Comparison of ENCODE assay signal across 19 cellular contexts in genomic region chr12:116024769-116025168, GRCh38.
A peak's percentile ranks its signal among the peaks of the same experiment; 100 is the strongest.
DNase-seq lines count a peak whose midpoint lies in the region; ATAC-seq and TF ChIP-seq lines count a peak whose summit lies in the region.
"Had no signal": no experiment of that assay in that cellular context is flagged by ENCODE, and none has a peak within 500 bp of the region (broad histone marks: within the 10 kb centered on the region; RNA-seq: fewer than 3 reads in every experiment).

No MANE protein-coding gene starts in this region.

- H3K4me1 Mint-ChIP-seq in activated CD8-positive, alpha-beta T cell treated with anti-CD3 and anti-CD28 coated beads for 36 hours (ENCODE audit: low read depth), result peaks cover 35% of the 10 kb centered on the region
- H3K4me1 Mint-ChIP-seq in activated CD8-positive, alpha-beta T cell treated with anti-CD3 and anti-CD28 coated beads, Interleukin-2, amount 10 ng/mL, durations not matched to agents 7 days and 5 days (ENCODE audit: low read depth), result peaks cover 8% of the 10 kb centered on the region
- H3K4me1 Mint-ChIP-seq in T-helper 17 cell, result peaks cover 31% of the 10 kb centered on the region
- peaks cover 25% of the 10 kb centered on the region for H3K4me1 Mint-ChIP-seq in memory B cell

- TF ChIP-seq CTCF in activated CD8-positive, alpha-beta T cell treated with anti-CD3 and anti-CD28 coated beads for 36 hours (IDR thresholded peaks at IDR 0.05), result no peak
- TF ChIP-seq CTCF in heart left ventricle (IDR thresholded peaks at IDR 0.05) (no peak), lower leg skin (IDR thresholded peaks at IDR 0.05) (no peak)

- peaks cover 0 to 31% (median 18%) of the 10 kb centered on the region in 12 donors for H3K4me1 ChIP-seq in heart left ventricle
- H3K4me1 ChIP-seq: Caco-2 had no signal

- ATAC-seq in activated CD8-positive, alpha-beta T cell treated with anti-CD3 and anti-CD28 coated beads for 36 hours, result no peak
- no peak for ATAC-seq in activated CD8-positive, alpha-beta T cell treated with anti-CD3 and anti-CD28 coated beads, Interleukin-2, amount 10 ng/mL, durations not matched to agents 7 days and 5 days
- ATAC-seq in Right ventricle myocardium superior (ENCODE audit: poor library complexity), result peak; percentile 65
- no peak for ATAC-seq in heart left ventricle
- no peak for ATAC-seq in T-helper 17 cell
- ATAC-seq in memory B cell (ENCODE audit: low read depth), result no peak
- ATAC-seq: A549; CD8-positive, alpha-beta T cell had no signal

- H3K27ac ChIP-seq in heart left ventricle, result no peak overlapping the region
- H3K27ac ChIP-seq: 22Rv1; A549; BLaER1 treated with 17β-estradiol and CSF1 and Interleukin-3, amounts not matched to agents 10 nM and 100 nM; C4-2B had no signal

- H3K9me3 ChIP-seq in heart left ventricle (no peaks in the 10 kb centered on the region), T-helper 17 cell (ENCODE audit: control insufficient read depth, low read length, poor library complexity, severe bottlenecking) (no peaks in the 10 kb centered on the region)
- H3K9me3 ChIP-seq: A549; BLaER1 treated with 17β-estradiol and CSF1 and Interleukin-3, amounts not matched to agents 10 nM and 100 nM; Caco-2 had no signal

- CTCF ChIA-PET in activated CD8-positive, alpha-beta T cell treated with anti-CD3 and anti-CD28 coated beads for 36 hours (lab: Charles Lee), result no interaction called here
- CTCF ChIA-PET in activated CD8-positive, alpha-beta T cell treated with anti-CD3 and anti-CD28 coated beads, Interleukin-2, amount 10 ng/mL, durations not matched to agents 7 days and 5 days (lab: Charles Lee), result no interaction called here

- H3K27me3 Mint-ChIP-seq in activated CD8-positive, alpha-beta T cell treated with anti-CD3 and anti-CD28 coated beads for 36 hours, result no peaks in the 10 kb centered on the region
- H3K27me3 Mint-ChIP-seq in activated CD8-positive, alpha-beta T cell treated with anti-CD3 and anti-CD28 coated beads, Interleukin-2, amount 10 ng/mL, durations not matched to agents 7 days and 5 days (ENCODE audit: low read depth), result no peaks in the 10 kb centered on the region
- H3K27me3 Mint-ChIP-seq in T-helper 17 cell (no peaks in the 10 kb centered on the region), memory B cell (no peaks in the 10 kb centered on the region)
- H3K27me3 Mint-ChIP-seq: B cell; CD4-positive, alpha-beta T cell had no signal

- TF ChIP-seq POLR2A in heart left ventricle (IDR thresholded peaks at IDR 0.05), result no peak
- TF ChIP-seq POLR2A in lower leg skin (IDR thresholded peaks at IDR 0.05), result no peak

- H3K27me3 ChIP-seq in heart left ventricle, result no peaks in the 10 kb centered on the region
- H3K27me3 ChIP-seq: BLaER1 treated with 17β-estradiol and CSF1 and Interleukin-3, amounts not matched to agents 10 nM and 100 nM had no signal

- peaks cover 1% of the 10 kb centered on the region for H3K36me3 Mint-ChIP-seq in activated CD8-positive, alpha-beta T cell treated with anti-CD3 and anti-CD28 coated beads for 36 hours (ENCODE audit: low read depth)
- no peaks in the 10 kb centered on the region for H3K36me3 Mint-ChIP-seq in activated CD8-positive, alpha-beta T cell treated with anti-CD3 and anti-CD28 coated beads, Interleukin-2, amount 10 ng/mL, durations not matched to agents 7 days and 5 days (ENCODE audit: low read depth)
- no peaks in the 10 kb centered on the region for H3K36me3 Mint-ChIP-seq in T-helper 17 cell (ENCODE audit: low read depth)
- H3K36me3 Mint-ChIP-seq in memory B cell, result peaks cover 4% of the 10 kb centered on the region

- H3K4me3 Mint-ChIP-seq in activated CD8-positive, alpha-beta T cell treated with anti-CD3 and anti-CD28 coated beads for 36 hours, result no peak overlapping the region
- H3K4me3 Mint-ChIP-seq in activated CD8-positive, alpha-beta T cell treated with anti-CD3 and anti-CD28 coated beads, Interleukin-2, amount 10 ng/mL, durations not matched to agents 7 days and 5 days, result no peak overlapping the region
- H3K4me3 Mint-ChIP-seq in T-helper 17 cell (no peak overlapping the region), memory B cell (no peak overlapping the region)
- H3K4me3 Mint-ChIP-seq: B cell; CD4-positive, alpha-beta T cell; CD8-positive, alpha-beta T cell had no signal

- 48 to 72% (median 55%) methylated on average over 2 of the region's 2 CpGs for WGBS in heart left ventricle, 4 donors
- 79 to 80% methylated on average over 2 of the region's 2 CpGs for WGBS in lower leg skin, 2 donors

- peak overlapping the region; percentile 1 for H3K27ac Mint-ChIP-seq in activated CD8-positive, alpha-beta T cell treated with anti-CD3 and anti-CD28 coated beads for 36 hours
- H3K27ac Mint-ChIP-seq in activated CD8-positive, alpha-beta T cell treated with anti-CD3 and anti-CD28 coated beads, Interleukin-2, amount 10 ng/mL, durations not matched to agents 7 days and 5 days, result no peak overlapping the region
- H3K27ac Mint-ChIP-seq in T-helper 17 cell (peak overlapping the region; percentile 68), memory B cell (peak overlapping the region; percentile 67)
- H3K27ac Mint-ChIP-seq: B cell had no signal

- H3K4me3 ChIP-seq in heart left ventricle, result no peak overlapping the region
- H3K4me3 ChIP-seq in lower leg skin (ENCODE audit: low read depth, poor library complexity, severe bottlenecking), result no peak overlapping the region
- H3K4me3 ChIP-seq: A549; BLaER1 treated with 17β-estradiol and CSF1 and Interleukin-3, amounts not matched to agents 10 nM and 100 nM had no signal

- peaks cover 0 to 13% (median 0%) of the 10 kb centered on the region in 9 donors for H3K36me3 ChIP-seq in heart left ventricle

- DNase-seq in activated CD8-positive, alpha-beta T cell treated with anti-CD3 and anti-CD28 coated beads for 36 hours, result no peak
- DNase-seq in activated CD8-positive, alpha-beta T cell treated with anti-CD3 and anti-CD28 coated beads, Interleukin-2, amount 10 ng/mL, durations not matched to agents 7 days and 5 days, result no peak
- DNase-seq in Right ventricle myocardium superior, result no peak
- DNase-seq in heart left ventricle, result no peak
- no peak for DNase-seq in T-helper 17 cell
- DNase-seq in memory B cell (ENCODE audit: low spot score in 2 of 2), result no peak
- DNase-seq in lower leg skin (ENCODE audit: low spot score in 2 of 2), result no peak
- DNase-seq: AML-193; Caco-2; Calu3; CD4-positive, alpha-beta T cell; CD8-positive, alpha-beta T cell; DMS79 treated with DMSO at 0.1 percent for 48 hours; GF-D8 had no signal

- POLR2A ChIA-PET in activated CD8-positive, alpha-beta T cell treated with anti-CD3 and anti-CD28 coated beads for 36 hours (lab: Charles Lee), result no interaction called here
- POLR2A ChIA-PET in activated CD8-positive, alpha-beta T cell treated with anti-CD3 and anti-CD28 coated beads, Interleukin-2, amount 10 ng/mL, durations not matched to agents 7 days and 5 days (lab: Charles Lee), result no interaction called here

- no peaks in the 10 kb centered on the region for H3K9me3 Mint-ChIP-seq in activated CD8-positive, alpha-beta T cell treated with anti-CD3 and anti-CD28 coated beads for 36 hours
- H3K9me3 Mint-ChIP-seq in activated CD8-positive, alpha-beta T cell treated with anti-CD3 and anti-CD28 coated beads, Interleukin-2, amount 10 ng/mL, durations not matched to agents 7 days and 5 days (ENCODE audit: insufficient read depth), result no peaks in the 10 kb centered on the region
- no peaks in the 10 kb centered on the region for H3K9me3 Mint-ChIP-seq in memory B cell
- H3K9me3 Mint-ChIP-seq: CD4-positive, alpha-beta T cell; CD8-positive, alpha-beta T cell had no signal

- intact Hi-C loops in activated CD8-positive, alpha-beta T cell treated with anti-CD3 and anti-CD28 coated beads for 36 hours (cut with micrococcal nuclease), result no loop called here
- intact Hi-C loops in Right ventricle myocardium superior (cut with DNase I) (no loop called here), heart left ventricle (cut with DNase I) (no loop called here), lower leg skin (cut with DNase I; ENCODE audit: low total_unique reads) (loop anchor here (10.0 kb wide), 1 partner anchor 220 kb away; no protein-coding TSS in a partner anchor)
